ENCODE assay signal across 8 cellular contexts in genomic region chr6:111764238-111765182, GRCh38.
DNase-seq lines count a peak whose midpoint lies in the region; ATAC-seq lines count a peak whose summit lies in the region.

No MANE protein-coding gene starts in this region.

- no peaks in the 10 kb centered on the region for H3K36me3 ChIP-seq in CD4-positive, CD25-positive, alpha-beta regulatory T cell (ENCODE audit: control insufficient read depth, insufficient read depth, low read length)
- H3K36me3 ChIP-seq in naive thymus-derived CD4-positive, alpha-beta T cell (ENCODE audit: control insufficient read depth in 2 of 3, insufficient read depth in 3 of 3, low read length in 3 of 3) = peaks cover 0 to 4% (median 0%) of the 10 kb centered on the region in 3 experiments

- peak overlapping the region; percentile 89 for H3K4me3 ChIP-seq in CD4-positive, CD25-positive, alpha-beta regulatory T cell (ENCODE audit: low read depth, low read length)
- peak overlapping the region; percentile 18 for H3K4me3 ChIP-seq in naive thymus-derived CD4-positive, alpha-beta T cell (ENCODE audit: low read length)

- peaks cover 14% of the 10 kb centered on the region for H3K36me3 Mint-ChIP-seq in CD4-positive, CD25-positive, alpha-beta regulatory T cell
- peaks cover 68% of the 10 kb centered on the region for H3K36me3 Mint-ChIP-seq in activated T-helper 2 cell treated with anti-CD3 and anti-CD28 coated beads, Interferon-gamma antibody, Interleukin-2, Interleukin-4, amounts not matched to agents 10 μg/mL and 5 μg/mL and 100 μg/mL, durations not matched to agents 14 hours and 24 hours and 36 hours (ENCODE audit: low read depth)
- H3K36me3 Mint-ChIP-seq in naive thymus-derived CD4-positive, alpha-beta T cell = peaks cover 3 to 35% (median 5%) of the 10 kb centered on the region in 5 donors

- H3K4me1 ChIP-seq in CD4-positive, CD25-positive, alpha-beta regulatory T cell (ENCODE audit: control insufficient read depth, insufficient read depth, low read length, poor library complexity, severe bottlenecking) = peaks cover 98% of the 10 kb centered on the region
- H3K4me1 ChIP-seq in naive thymus-derived CD4-positive, alpha-beta T cell (ENCODE audit: control insufficient read depth in 2 of 2, insufficient read depth in 2 of 2, low read length in 2 of 2) = peaks cover 90 to 93% of the 10 kb centered on the region in 2 donors

- intact Hi-C loops in activated T-helper 2 cell treated with anti-CD3 and anti-CD28 coated beads, Interferon-gamma antibody, Interleukin-2, Interleukin-4, amounts not matched to agents 10 μg/mL and 5 μg/mL and 100 μg/mL, durations not matched to agents 14 hours and 24 hours and 36 hours (cut with micrococcal nuclease) = loop anchor here (1.0 to 5.0 kb wide), 7 partner anchors 40 to 282 kb away; partner anchors contain the start of gene REV3L
- intact Hi-C loops in naive thymus-derived CD4-positive, alpha-beta T cell (cut with micrococcal nuclease) = loop anchor here (1.0 to 5.0 kb wide), 4 partner anchors 14 to 323 kb away; partner anchors contain the start of genes FAM229B (in 1 of the 2) and TUBE1 (in 1 of the 2)

- ATAC-seq in CD4-positive, CD25-positive, alpha-beta regulatory T cell (ENCODE audit: low read depth in 2 of 2) = peak; percentile 24 to 52
- ATAC-seq in GM21367 (IDR thresholded peaks at IDR 0.05; ENCODE audit: unreplicated experiment) = peak; percentile 70
- ATAC-seq in HG03565 (IDR thresholded peaks at IDR 0.05; ENCODE audit: unreplicated experiment) = peak; percentile 79
- peak; percentile 23 for ATAC-seq in naive thymus-derived CD4-positive, alpha-beta T cell

- CTCF ChIA-PET in naive thymus-derived CD4-positive, alpha-beta T cell (lab: Charles Lee) = interaction anchor here (1.1 to 1.4 kb wide), 3 partner anchors 10 to 54 kb away, joined by 3 to 4 read pairs (median 4); no protein-coding TSS in a partner anchor

- H3K4me3 Mint-ChIP-seq in CD4-positive, CD25-positive, alpha-beta regulatory T cell = peak overlapping the region; percentile 82 to 87 (median 86)
- H3K4me3 Mint-ChIP-seq in activated T-helper 2 cell treated with anti-CD3 and anti-CD28 coated beads, Interferon-gamma antibody, Interleukin-2, Interleukin-4, amounts not matched to agents 10 μg/mL and 5 μg/mL and 100 μg/mL, durations not matched to agents 14 hours and 24 hours and 36 hours (ENCODE audit: low read depth) = peak overlapping the region; percentile 53
- peak overlapping the region; percentile 48 to 94 (median 69) for H3K4me3 Mint-ChIP-seq in naive thymus-derived CD4-positive, alpha-beta T cell

- H3K27ac ChIP-seq in CD4-positive, CD25-positive, alpha-beta regulatory T cell (ENCODE audit: insufficient read depth, low read length, poor library complexity, severe bottlenecking) = peak overlapping the region; percentile 98
- H3K27ac ChIP-seq in naive thymus-derived CD4-positive, alpha-beta T cell (ENCODE audit: low read depth, low read length) = peak overlapping the region; percentile 97

- peak; percentile 36 to 73 (median 61) for DNase-seq in CD4-positive, CD25-positive, alpha-beta regulatory T cell
- no peak for DNase-seq in activated T-helper 2 cell treated with anti-CD3 and anti-CD28 coated beads, Interferon-gamma antibody, Interleukin-2, Interleukin-4, amounts not matched to agents 10 μg/mL and 5 μg/mL and 100 μg/mL, durations not matched to agents 14 hours and 24 hours and 36 hours (ENCODE audit: low spot score)
- peak in 2 of 9 donors; percentile 48 to 63 for DNase-seq in naive thymus-derived CD4-positive, alpha-beta T cell
- DNase-seq in NCI-H1105 treated with DMSO at 0.1 percent for 48 hours (lab: John Stamatoyannopoulos, UW) = no peak
- DNase-seq in HuH-7.5 (ENCODE audit: low spot score) = no peak
- DNase-seq in putamen (ENCODE audit: low spot score) = no peak

- H3K27me3 ChIP-seq in CD4-positive, CD25-positive, alpha-beta regulatory T cell (ENCODE audit: control insufficient read depth, insufficient read depth, low read length) = no peaks in the 10 kb centered on the region
- no peaks in the 10 kb centered on the region for H3K27me3 ChIP-seq in naive thymus-derived CD4-positive, alpha-beta T cell (ENCODE audit: control insufficient read depth in 2 of 2, insufficient read depth in 2 of 2, low read length in 2 of 2)

- peaks cover 61 to 99% (median 92%) of the 10 kb centered on the region in 4 donors for H3K4me1 Mint-ChIP-seq in CD4-positive, CD25-positive, alpha-beta regulatory T cell
- peaks cover 95% of the 10 kb centered on the region for H3K4me1 Mint-ChIP-seq in activated T-helper 2 cell treated with anti-CD3 and anti-CD28 coated beads, Interferon-gamma antibody, Interleukin-2, Interleukin-4, amounts not matched to agents 10 μg/mL and 5 μg/mL and 100 μg/mL, durations not matched to agents 14 hours and 24 hours and 36 hours (ENCODE audit: low read depth)
- peaks cover 74 to 100% (median 99%) of the 10 kb centered on the region in 7 donors for H3K4me1 Mint-ChIP-seq in naive thymus-derived CD4-positive, alpha-beta T cell

- H3K9me3 ChIP-seq in CD4-positive, CD25-positive, alpha-beta regulatory T cell (ENCODE audit: control insufficient read depth in 2 of 2, low read length in 2 of 2) = no peaks in the 10 kb centered on the region
- H3K9me3 ChIP-seq in naive thymus-derived CD4-positive, alpha-beta T cell (ENCODE audit: control insufficient read depth in 2 of 3, low read length in 3 of 3) = no peaks in the 10 kb centered on the region

- peaks cover 0 to 1% (median 0%) of the 10 kb centered on the region in 7 donors for H3K9me3 Mint-ChIP-seq in CD4-positive, CD25-positive, alpha-beta regulatory T cell
- no peaks in the 10 kb centered on the region for H3K9me3 Mint-ChIP-seq in activated T-helper 2 cell treated with anti-CD3 and anti-CD28 coated beads, Interferon-gamma antibody, Interleukin-2, Interleukin-4, amounts not matched to agents 10 μg/mL and 5 μg/mL and 100 μg/mL, durations not matched to agents 14 hours and 24 hours and 36 hours
- H3K9me3 Mint-ChIP-seq in naive thymus-derived CD4-positive, alpha-beta T cell = peaks cover 0 to 3% (median 0%) of the 10 kb centered on the region in 11 donors

- POLR2A ChIA-PET in naive thymus-derived CD4-positive, alpha-beta T cell (lab: Charles Lee) = interaction anchor here (0.6 to 2.6 kb wide), 7 partner anchors 10 to 209 kb away, joined by 3 to 9 read pairs (median 4); no protein-coding TSS in a partner anchor

- no peaks in the 10 kb centered on the region for H3K27me3 Mint-ChIP-seq in CD4-positive, CD25-positive, alpha-beta regulatory T cell
- no peaks in the 10 kb centered on the region for H3K27me3 Mint-ChIP-seq in activated T-helper 2 cell treated with anti-CD3 and anti-CD28 coated beads, Interferon-gamma antibody, Interleukin-2, Interleukin-4, amounts not matched to agents 10 μg/mL and 5 μg/mL and 100 μg/mL, durations not matched to agents 14 hours and 24 hours and 36 hours (ENCODE audit: low read depth)
- H3K27me3 Mint-ChIP-seq in naive thymus-derived CD4-positive, alpha-beta T cell = no peaks in the 10 kb centered on the region

- H3K27ac Mint-ChIP-seq in CD4-positive, CD25-positive, alpha-beta regulatory T cell = peak overlapping the region; percentile 99 to 100 (median 100)
- peak overlapping the region; percentile 93 for H3K27ac Mint-ChIP-seq in activated T-helper 2 cell treated with anti-CD3 and anti-CD28 coated beads, Interferon-gamma antibody, Interleukin-2, Interleukin-4, amounts not matched to agents 10 μg/mL and 5 μg/mL and 100 μg/mL, durations not matched to agents 14 hours and 24 hours and 36 hours
- peak overlapping the region; percentile 84 to 100 (median 98) for H3K27ac Mint-ChIP-seq in naive thymus-derived CD4-positive, alpha-beta T cell

Comparison
In these comparisons a context has a peak if more than half of its experiments do, and no peak if none do; other contexts are left out.
1. ATAC-seq: peak in every context shown above with its lines; median percentile 79 in HG03565; 70 in GM21367; 38 in CD4-positive, CD25-positive, alpha-beta regulatory T cell; 23 in naive thymus-derived CD4-positive, alpha-beta T cell.
2. DNase-seq: peak in CD4-positive, CD25-positive, alpha-beta regulatory T cell (3 of 3); none in activated T-helper 2 cell treated with anti-CD3 and anti-CD28 coated beads, Interferon-gamma antibody, Interleukin-2, Interleukin-4, amounts not matched to agents 10 μg/mL and 5 μg/mL and 100 μg/mL, durations not matched to agents 14 hours and 24 hours and 36 hours (single experiment), NCI-H1105 treated with DMSO at 0.1 percent for 48 hours (single experiment), HuH-7.5 (single experiment) and putamen (single experiment).
3. Peak in every context shown above with its lines, with median percentiles within 50 percentile points of each other: H3K27ac Mint-ChIP-seq and H3K4me3 Mint-ChIP-seq.